In the genomic region with DNA sequence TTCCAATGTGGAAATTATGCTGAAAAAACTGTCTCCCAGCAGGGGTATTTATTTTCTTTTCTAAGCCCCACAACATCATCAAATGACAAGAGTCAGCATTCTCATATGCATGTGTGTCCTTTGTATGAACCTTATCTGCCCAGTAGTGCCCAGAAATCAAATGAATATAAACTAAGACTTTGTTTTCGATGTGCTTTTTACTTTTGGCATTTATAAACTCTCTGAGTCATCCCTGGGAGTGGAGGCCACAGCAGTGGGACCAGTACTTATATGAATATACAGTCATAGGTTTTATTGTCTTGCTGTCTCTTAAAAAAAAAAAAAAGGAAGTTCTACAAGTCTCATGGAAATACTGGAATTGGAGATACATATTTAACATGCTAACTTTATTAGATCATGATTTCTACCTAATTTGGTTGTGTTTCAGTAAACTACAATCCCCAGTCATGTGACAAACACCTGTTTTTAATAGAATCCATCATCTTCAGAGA, we compare ENCODE assay signal across 2 cellular contexts.
A peak's percentile ranks its signal among the peaks of the same experiment; 100 is the strongest.
TF ChIP-seq lines count a peak whose summit lies in the region.

No MANE protein-coding gene starts in this region.

TF ChIP-seq in HEK293, 187 proteins besides CTCF, POLR2A, EP300 and RAD21 (continued from another document):
- TF ChIP-seq ZNF561 (tag by site-specific recombination; IDR thresholded peaks at IDR 0.05; ENCODE audit: borderline replicate concordance) (no peak), ZNF530 (tag by site-specific recombination; IDR thresholded peaks at IDR 0.05; ENCODE audit: low read depth) (no peak), ZBTB8A (tag by site-specific recombination; IDR thresholded peaks at IDR 0.05) (peak; percentile 28; the same call in 1 of the 2 replicates)
- TF ChIP-seq, protein P1, sequence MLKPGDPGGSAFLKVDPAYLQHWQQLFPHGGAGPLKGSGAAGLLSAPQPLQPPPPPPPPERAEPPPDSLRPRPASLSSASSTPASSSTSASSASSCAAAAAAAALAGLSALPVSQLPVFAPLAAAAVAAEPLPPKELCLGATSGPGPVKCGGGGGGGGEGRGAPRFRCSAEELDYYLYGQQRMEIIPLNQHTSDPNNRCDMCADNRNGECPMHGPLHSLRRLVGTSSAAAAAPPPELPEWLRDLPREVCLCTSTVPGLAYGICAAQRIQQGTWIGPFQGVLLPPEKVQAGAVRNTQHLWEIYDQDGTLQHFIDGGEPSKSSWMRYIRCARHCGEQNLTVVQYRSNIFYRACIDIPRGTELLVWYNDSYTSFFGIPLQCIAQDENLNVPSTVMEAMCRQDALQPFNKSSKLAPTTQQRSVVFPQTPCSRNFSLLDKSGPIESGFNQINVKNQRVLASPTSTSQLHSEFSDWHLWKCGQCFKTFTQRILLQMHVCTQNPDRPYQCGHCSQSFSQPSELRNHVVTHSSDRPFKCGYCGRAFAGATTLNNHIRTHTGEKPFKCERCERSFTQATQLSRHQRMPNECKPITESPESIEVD (tag by site-specific recombination; IDR thresholded peaks at IDR 0.05) = peak; percentile 63

TF ChIP-seq in SK-N-SH, 30 proteins besides CTCF, POLR2A, EP300 and RAD21:
- TF ChIP-seq, protein P2, sequence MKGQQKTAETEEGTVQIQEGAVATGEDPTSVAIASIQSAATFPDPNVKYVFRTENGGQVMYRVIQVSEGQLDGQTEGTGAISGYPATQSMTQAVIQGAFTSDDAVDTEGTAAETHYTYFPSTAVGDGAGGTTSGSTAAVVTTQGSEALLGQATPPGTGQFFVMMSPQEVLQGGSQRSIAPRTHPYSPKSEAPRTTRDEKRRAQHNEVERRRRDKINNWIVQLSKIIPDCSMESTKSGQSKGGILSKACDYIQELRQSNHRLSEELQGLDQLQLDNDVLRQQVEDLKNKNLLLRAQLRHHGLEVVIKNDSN (IDR thresholded peaks at IDR 0.05; ENCODE audit: borderline replicate concordance, low read depth) = peak; percentile 50; the same call in 1 of the 2 replicates
- no peak for TF ChIP-seq NRF1 (IDR thresholded peaks at IDR 0.05; ENCODE audit: low read depth, low read length)
- TF ChIP-seq FOSL2 (IDR thresholded peaks at IDR 0.05; ENCODE audit: borderline replicate concordance, low read depth) = 0 out of 2 replicates have a peak, but pooled peaks have one; percentile 33
- TF ChIP-seq JUND (IDR thresholded peaks at IDR 0.05) = peak; percentile 36; the same call in 1 of the 2 replicates
- TF ChIP-seq TCF12 (IDR thresholded peaks at IDR 0.05) = peak; percentile 51
TF ChIP-seq in SK-N-SH: peak in this region for 4.
